In genomic region chr1:247324913-247325312, GRCh38 we compare ENCODE assay signal across 16 cellular contexts. TPM values are rescaled to one million over a fixed set of nuclear protein-coding genes. Genes with fewer than 3 reads are reported as not detected.
DNase-seq lines count a peak whose midpoint lies in the region; ATAC-seq and TF ChIP-seq lines count a peak whose summit lies in the region.
"Had no signal": no experiment of that assay in that cellular context is flagged by ENCODE, and none has a peak within 500 bp of the region (broad histone marks: within the 10 kb centered on the region; RNA-seq: fewer than 3 reads in every experiment).

No MANE protein-coding gene starts in this region.

- H3K27me3 ChIP-seq in body of pancreas, result no peaks in the 10 kb centered on the region
- H3K27me3 ChIP-seq: BE2C had no signal

- no peak for TF ChIP-seq POLR2A in body of pancreas (IDR thresholded peaks at IDR 0.05)

- 73 to 84% methylated on average over 2 of the region's 2 CpGs for WGBS in body of pancreas, 2 donors

- H3K36me3 ChIP-seq in body of pancreas (replicated peaks in 1 of 2; ENCODE audit: insufficient read depth in 1 of 2, low read depth in 2 of 2), result peaks cover 0 to 17% of the 10 kb centered on the region in 2 donors

- H3K9me3 ChIP-seq in body of pancreas, result no peaks in the 10 kb centered on the region
- H3K9me3 ChIP-seq: BE2C, SK-N-SH had no signal

- TF ChIP-seq CTCF in brain (conservative IDR thresholded peaks at IDR 0.05) (no peak), neural crest cell (conservative IDR thresholded peaks at IDR 0.05) (no peak), body of pancreas (IDR thresholded peaks at IDR 0.05) (no peak)

- intact Hi-C loops in body of pancreas (cut with DNase I), result no loop called here

- H3K4me1 ChIP-seq in body of pancreas, result peaks cover 1% of the 10 kb centered on the region
- H3K4me1 ChIP-seq: BE2C had no signal

- H3K27ac ChIP-seq in body of pancreas, result no peak overlapping the region
- H3K27ac ChIP-seq: PC-9 had no signal

- H3K4me1 Mint-ChIP-seq in brain, result peaks cover 14% of the 10 kb centered on the region
- H3K4me1 Mint-ChIP-seq in neural crest cell, result peaks cover 41% of the 10 kb centered on the region

- H3K36me3 Mint-ChIP-seq in brain (peaks cover 76% of the 10 kb centered on the region), neural crest cell (ENCODE audit: low read depth) (peaks cover 24% of the 10 kb centered on the region)

- H3K4me3 Mint-ChIP-seq in brain (peak overlapping the region in 1 of 5 experiments; percentile 35), neural crest cell (peak overlapping the region; percentile 77)
- H3K4me3 Mint-ChIP-seq: CD8-positive, alpha-beta memory T cell had no signal

- no peak overlapping the region for H3K4me3 ChIP-seq in body of pancreas
- H3K4me3 ChIP-seq: PC-9 had no signal

- peak; percentile 12 for DNase-seq in COLO668 (lab: John Stamatoyannopoulos, UW; ENCODE audit: unreplicated experiment)
- DNase-seq in LHCN-M2 (ENCODE audit: low read depth), result peak; percentile 7
- no peak for DNase-seq in neural crest cell (ENCODE audit: low read depth, low spot score)
- no peak for DNase-seq in activated T-cell treated with anti-CD3 and anti-CD28 coated beads for 4 hours
- no peak for DNase-seq in body of pancreas
- DNase-seq: BE2C; CD8-positive, alpha-beta memory T cell; HCEC 1CT; IMR-90; NCI-H187; NCI-H526 treated with DMSO at 0.1 percent for 48 hours; PC-9; SK-N-SH; T-helper 1 cell had no signal

- no peaks in the 10 kb centered on the region for H3K9me3 Mint-ChIP-seq in brain
- H3K9me3 Mint-ChIP-seq in neural crest cell, result no peaks in the 10 kb centered on the region
- H3K9me3 Mint-ChIP-seq: CD8-positive, alpha-beta memory T cell had no signal

- ATAC-seq in body of pancreas (no peak), HG03442 (IDR thresholded peaks at IDR 0.05; ENCODE audit: unreplicated experiment) (no peak)

- peak overlapping the region in 4 of 5 experiments; percentile 38 to 81 (median 60) for H3K27ac Mint-ChIP-seq in brain
- H3K27ac Mint-ChIP-seq in neural crest cell (ENCODE audit: unreplicated experiment), result peak overlapping the region; percentile 68

- H3K27me3 Mint-ChIP-seq in brain, result no peaks in the 10 kb centered on the region
- H3K27me3 Mint-ChIP-seq in neural crest cell (ENCODE audit: low read depth), result no peaks in the 10 kb centered on the region
- H3K27me3 Mint-ChIP-seq: CD8-positive, alpha-beta memory T cell had no signal

RNA-seq across cellular contexts. Expression of gene ZNF496, which starts 6.8 kb away (rescaled TPM):
- total RNA-seq in LHCN-M2 (2014; rRNA removed) (26.3 and 36.2 TPM in 2 replicates), neural crest cell (64.2 and 65.5 TPM in 2 replicates), body of pancreas (10 to 100 TPM; 30.0 to 53.4 TPM)
- polyA plus RNA-seq in LHCN-M2 (2012), result 12.0 TPM
- 32.4 TPM for polyA plus RNA-seq in brain (ENCODE audit: insufficient read depth, low read depth, low replicate concordance)

Comparison
In these comparisons a context has a peak if more than half of its experiments do, and no peak if none do; other contexts are left out.
1. DNase-seq: peak in COLO668 (single experiment) and LHCN-M2 (single experiment); none in neural crest cell (single experiment), activated T-cell treated with anti-CD3 and anti-CD28 coated beads for 4 hours (single experiment) and body of pancreas (0 of 4).